ENCODE assay signal across 11 cellular contexts in genomic region chr6:158646023-158646888, GRCh38. TPM values are rescaled to one million over a fixed set of nuclear protein-coding genes. Genes with fewer than 3 reads are reported as not detected.
DNase-seq lines count a peak whose midpoint lies in the region; ATAC-seq lines count a peak whose summit lies in the region.
"Had no signal": no experiment of that assay in that cellular context is flagged by ENCODE, and none has a peak within 500 bp of the region (broad histone marks: within the 10 kb centered on the region; RNA-seq: fewer than 3 reads in every experiment).

No MANE protein-coding gene starts in this region.

- peaks cover 41% of the 10 kb centered on the region for H3K36me3 Mint-ChIP-seq in stimulated activated naive CD8-positive, alpha-beta T cell treated with anti-CD3 and anti-CD28 coated beads, Interleukin-15, Interleukin-2, amounts not matched to agents 100 ng/mL and 50 ng/mL, for 24 hours (ENCODE audit: low read depth)
- H3K36me3 Mint-ChIP-seq in activated naive CD8-positive, alpha-beta T cell treated with anti-CD3 and anti-CD28 coated beads, Interleukin-2, amount 50 U/mL, for 24 hours (ENCODE audit: low read depth), result peaks cover 35% of the 10 kb centered on the region
- H3K36me3 Mint-ChIP-seq in memory B cell, result no peaks in the 10 kb centered on the region

- no peak for DNase-seq in stimulated activated naive CD8-positive, alpha-beta T cell treated with anti-CD3 and anti-CD28 coated beads, Interleukin-15, Interleukin-2, amounts not matched to agents 100 U/mL and 50 U/mL, for 24 hours
- no peak for DNase-seq in activated naive CD8-positive, alpha-beta T cell treated with anti-CD3 and anti-CD28 coated beads, Interleukin-2, amount 50 U/mL, for 24 hours
- DNase-seq in memory B cell (ENCODE audit: low spot score in 2 of 2), result no peak
- DNase-seq in ureter (ENCODE audit: low spot score), result peak; percentile 62
- DNase-seq: hypothalamus, NCI-H187 treated with DMSO at 0.1 percent for 48 hours, RPMI8226 had no signal

- no peaks in the 10 kb centered on the region for H3K9me3 Mint-ChIP-seq in stimulated activated naive CD8-positive, alpha-beta T cell treated with anti-CD3 and anti-CD28 coated beads, Interleukin-15, Interleukin-2, amounts not matched to agents 100 ng/mL and 50 ng/mL, for 24 hours
- peaks cover 4% of the 10 kb centered on the region for H3K9me3 Mint-ChIP-seq in activated naive CD8-positive, alpha-beta T cell treated with anti-CD3 and anti-CD28 coated beads, Interleukin-2, amount 50 U/mL, for 24 hours
- H3K9me3 Mint-ChIP-seq in memory B cell, result no peaks in the 10 kb centered on the region

- H3K27me3 Mint-ChIP-seq in stimulated activated naive CD8-positive, alpha-beta T cell treated with anti-CD3 and anti-CD28 coated beads, Interleukin-15, Interleukin-2, amounts not matched to agents 100 ng/mL and 50 ng/mL, for 24 hours, result no peaks in the 10 kb centered on the region
- H3K27me3 Mint-ChIP-seq in activated naive CD8-positive, alpha-beta T cell treated with anti-CD3 and anti-CD28 coated beads, Interleukin-2, amount 50 U/mL, for 24 hours, result peaks cover 4% of the 10 kb centered on the region
- H3K27me3 Mint-ChIP-seq in memory B cell, result no peaks in the 10 kb centered on the region

- H3K27ac Mint-ChIP-seq in stimulated activated naive CD8-positive, alpha-beta T cell treated with anti-CD3 and anti-CD28 coated beads, Interleukin-15, Interleukin-2, amounts not matched to agents 100 ng/mL and 50 ng/mL, for 24 hours, result peak overlapping the region; percentile 93
- peak overlapping the region; percentile 83 for H3K27ac Mint-ChIP-seq in activated naive CD8-positive, alpha-beta T cell treated with anti-CD3 and anti-CD28 coated beads, Interleukin-2, amount 50 U/mL, for 24 hours
- H3K27ac Mint-ChIP-seq in memory B cell, result peak overlapping the region; percentile 97

- H3K4me3 Mint-ChIP-seq in stimulated activated naive CD8-positive, alpha-beta T cell treated with anti-CD3 and anti-CD28 coated beads, Interleukin-15, Interleukin-2, amounts not matched to agents 100 ng/mL and 50 ng/mL, for 24 hours, result peak overlapping the region; percentile 98
- peak overlapping the region; percentile 99 for H3K4me3 Mint-ChIP-seq in activated naive CD8-positive, alpha-beta T cell treated with anti-CD3 and anti-CD28 coated beads, Interleukin-2, amount 50 U/mL, for 24 hours
- H3K4me3 Mint-ChIP-seq in memory B cell, result peak overlapping the region; percentile 98

- no peak for ATAC-seq in stimulated activated naive CD8-positive, alpha-beta T cell treated with anti-CD3 and anti-CD28 coated beads, Interleukin-15, Interleukin-2, amounts not matched to agents 100 U/mL and 50 U/mL, for 24 hours
- no peak for ATAC-seq in activated naive CD8-positive, alpha-beta T cell treated with anti-CD3 and anti-CD28 coated beads, Interleukin-2, amount 50 U/mL, for 24 hours
- ATAC-seq in memory B cell (ENCODE audit: low read depth) (no peak), GM19463 (IDR thresholded peaks at IDR 0.05; ENCODE audit: unreplicated experiment) (no peak), HG03025 (IDR thresholded peaks at IDR 0.05; ENCODE audit: low FRiP score, unreplicated experiment) (no peak), GM18870 (IDR thresholded peaks at IDR 0.05; ENCODE audit: unreplicated experiment) (no peak)

- peaks cover 82% of the 10 kb centered on the region for H3K4me1 Mint-ChIP-seq in stimulated activated naive CD8-positive, alpha-beta T cell treated with anti-CD3 and anti-CD28 coated beads, Interleukin-15, Interleukin-2, amounts not matched to agents 100 ng/mL and 50 ng/mL, for 24 hours (ENCODE audit: low read depth)
- peaks cover 79% of the 10 kb centered on the region for H3K4me1 Mint-ChIP-seq in activated naive CD8-positive, alpha-beta T cell treated with anti-CD3 and anti-CD28 coated beads, Interleukin-2, amount 50 U/mL, for 24 hours
- H3K4me1 Mint-ChIP-seq in memory B cell, result peaks cover 30% of the 10 kb centered on the region

RNA-seq across cellular contexts. Expression of gene DYNLT1, which starts 1.7 kb away (rescaled TPM):
- 117 TPM for total RNA-seq in ureter

RNA-seq across cellular contexts. Expression of gene SYTL3, which starts 3.6 kb away (rescaled TPM):
- 8.7 TPM for total RNA-seq in ureter
